ENCODE assay signal across 12 cellular contexts in genomic region chr11:43802509-43802908, GRCh38.
DNase-seq lines count a peak whose midpoint lies in the region; ATAC-seq, FAIRE-seq and TF ChIP-seq lines count a peak whose summit lies in the region.
"Had no signal": no experiment of that assay in that cellular context is flagged by ENCODE, and none has a peak within 500 bp of the region (broad histone marks: within the 10 kb centered on the region; RNA-seq: fewer than 3 reads in every experiment).

No MANE protein-coding gene starts in this region.

- in situ Hi-C loops in K562 (cut with MboI) = loop anchor here (10.0 kb wide), 1 partner anchor 218 kb away; no protein-coding TSS in a partner anchor

- no peaks in the 10 kb centered on the region for H3K4me1 ChIP-seq in K562 (replicated peaks in 1 of 2; ENCODE audit: control insufficient read depth in 2 of 2, insufficient read depth in 2 of 2, low read length in 2 of 2)

- H3K36me3 Mint-ChIP-seq in nephron (ENCODE audit: low read depth) = peaks cover 54% of the 10 kb centered on the region

- TF ChIP-seq CTCF in GM12865 (IDR thresholded peaks at IDR 0.05; ENCODE audit: insufficient read depth, low read depth, low read length, missing control alignments) (peak; percentile 12), LNCAP (IDR thresholded peaks at IDR 0.05) (peak; percentile 32; the same call in 1 of the 2 replicates), K562 (IDR thresholded peaks at IDR 0.05 in 2 of 3, conservative IDR thresholded peaks at IDR 0.05 in 1 of 3; ENCODE audit: insufficient read depth in 2 of 3, low read depth in 1 of 3, low read length in 3 of 3) (peak; percentile 40 to 62 (median 47); a peak in 5 of 6 replicates), nephron (IDR thresholded peaks at IDR 0.05; ENCODE audit: unreplicated experiment in 3 of 3) (peak in 2 of 3 experiments; percentile 17 to 21)

- POLR2A ChIA-PET in K562 (lab: Yijun Ruan, JAX) = interaction anchor here (0.6 kb wide), 1 partner anchor 109 kb away, joined by 3 read pairs; no protein-coding TSS in a partner anchor

- H3K9me1 ChIP-seq in K562 (ENCODE audit: control insufficient read depth, insufficient read depth, low read length) = no peaks in the 10 kb centered on the region

- H3K27ac ChIP-seq in K562 (ENCODE audit: extremely low read depth, low read depth, low read length) = no peak overlapping the region
- H3K27ac ChIP-seq: thoracic aorta had no signal

- intact Hi-C loops in K562 (cut with micrococcal nuclease) = loop anchor here (5.0 kb wide), 1 partner anchor 225 kb away; no protein-coding TSS in a partner anchor

- peak; percentile 38 to 65; a peak in 3 of 4 replicates for TF ChIP-seq RAD21 in K562 (CRISPR knock-in tag; conservative IDR thresholded peaks at IDR 0.05 in 1 of 2, IDR thresholded peaks at IDR 0.05 in 1 of 2)

- no peaks in the 10 kb centered on the region for H3K9me3 Mint-ChIP-seq in nephron

- TF ChIP-seq EP300 in K562 (IDR thresholded peaks at IDR 0.05; ENCODE audit: low read length) = no peak

- H3K4me2 ChIP-seq in K562 (ENCODE audit: insufficient read depth, low read length) = no peak overlapping the region

- H4K20me1 ChIP-seq in K562 (replicated peaks; ENCODE audit: control insufficient read depth, insufficient read depth, low read length) = no peaks in the 10 kb centered on the region

- FAIRE-seq in K562 (lab: Jason Lieb, UNC) = peak; percentile 29

- no peaks in the 10 kb centered on the region for H3K27me3 Mint-ChIP-seq in nephron (ENCODE audit: low read depth)

- no peaks in the 10 kb centered on the region for H3K79me2 ChIP-seq in K562 (ENCODE audit: control insufficient read depth, insufficient read depth, low read length)

- no peak overlapping the region for H3K4me3 Mint-ChIP-seq in nephron

- CTCF ChIA-PET in K562 (lab: Yijun Ruan, JAX; ENCODE audit: low intra/inter-chr PET ratio) = no interaction called here

- no peak for TF ChIP-seq POLR2A in K562 (conservative IDR thresholded peaks at IDR 0.05)

- H3K27ac Mint-ChIP-seq in nephron = no peak overlapping the region

- H3K9me3 ChIP-seq in K562 (replicated peaks; ENCODE audit: control insufficient read depth, insufficient read depth, low read depth, low read length) = no peaks in the 10 kb centered on the region
- H3K9me3 ChIP-seq: thoracic aorta had no signal

- H3K9ac ChIP-seq in K562 (ENCODE audit: insufficient read depth in 1 of 2, low read depth in 2 of 2, low read length in 2 of 2) = no peak overlapping the region

- H2AFZ ChIP-seq in K562 (ENCODE audit: low read depth, low read length) = no peak overlapping the region

- DNase-seq in GM12865 (ENCODE audit: low read depth) = no peak
- peak in 2 of 4 experiments; percentile 30 to 32 for DNase-seq in K562 (ENCODE audit: extremely low read depth in 1 of 4, low spot score in 3 of 4)
- DNase-seq in NCI-H510A treated with DMSO at 0.1 percent for 48 hours (lab: John Stamatoyannopoulos, UW) = no peak
- DNase-seq in SHP77 treated with DMSO at 0.1 percent for 48 hours (lab: John Stamatoyannopoulos, UW) = no peak
- DNase-seq: cerebellar nuclear complex; NCI-H2029; occipital lobe; stimulated activated CD4-positive, alpha-beta T cell treated with anti-CD3 and anti-CD28 coated beads, Interleukin-4, amount 100 ng/mL, for 24 hours had no signal

- no TSS peak for BruUV-seq in K562 (replicated peaks; lab: Mats Ljungman, UMichigan)

- no peaks in the 10 kb centered on the region for H3K27me3 ChIP-seq in K562 (ENCODE audit: control insufficient read depth in 2 of 2, insufficient read depth in 2 of 2, low read length in 2 of 2)

- no peaks in the 10 kb centered on the region for H3K4me1 Mint-ChIP-seq in nephron

- H3K36me3 ChIP-seq in K562 (ENCODE audit: control insufficient read depth, insufficient read depth, low read length) = no peaks in the 10 kb centered on the region
- H3K36me3 ChIP-seq: thoracic aorta had no signal

- H3K4me3 ChIP-seq in GM12865 (ENCODE audit: low read depth, low read length) (no peak overlapping the region), K562 (no peak overlapping the region)
- H3K4me3 ChIP-seq: thoracic aorta had no signal

- peak; percentile 86 for ATAC-seq in K562
- ATAC-seq in GM21528 (IDR thresholded peaks at IDR 0.05; ENCODE audit: low FRiP score, unreplicated experiment) = no peak

TF ChIP-seq in K562, 482 proteins besides CTCF, POLR2A, EP300 and RAD21:
- TF ChIP-seq STAT6 (CRISPR knock-in tag; IDR thresholded peaks at IDR 0.05) = no peak
- TF ChIP-seq SMC3 (conservative IDR thresholded peaks at IDR 0.05; ENCODE audit: insufficient read depth, low read depth, low read length) = peak; percentile 25; the same call in 1 of the 2 replicates
